Comparison of ENCODE assay signal across 1 cellular context in genomic region chr6:28208180-28208659, GRCh38.
TF ChIP-seq lines count a peak whose summit lies in the region.

No MANE protein-coding gene starts in this region.

TF ChIP-seq in A549, 52 proteins besides CTCF, POLR2A, EP300 and RAD21:
- no peak for TF ChIP-seq KDM5A (IDR thresholded peaks at IDR 0.05)
- no peak for TF ChIP-seq MYC (IDR thresholded peaks at IDR 0.05; ENCODE audit: borderline replicate concordance, low read length)
- no peak for TF ChIP-seq SMC3 (IDR thresholded peaks at IDR 0.05)
- TF ChIP-seq ZNF302 (CRISPR knock-in tag; IDR thresholded peaks at IDR 0.05): no peak
- 0 out of 2 replicates have a peak, but pooled peaks have one; percentile 13 for TF ChIP-seq RNF2 (IDR thresholded peaks at IDR 0.05; ENCODE audit: borderline replicate concordance, low read depth)
- peak; percentile 67; the same call in 1 of the 2 replicates for TF ChIP-seq CBX8 (IDR thresholded peaks at IDR 0.05)
TF ChIP-seq in A549: peak in this region for 2.
